Comparison of ENCODE assay signal across 1 cellular context in the genomic region with DNA sequence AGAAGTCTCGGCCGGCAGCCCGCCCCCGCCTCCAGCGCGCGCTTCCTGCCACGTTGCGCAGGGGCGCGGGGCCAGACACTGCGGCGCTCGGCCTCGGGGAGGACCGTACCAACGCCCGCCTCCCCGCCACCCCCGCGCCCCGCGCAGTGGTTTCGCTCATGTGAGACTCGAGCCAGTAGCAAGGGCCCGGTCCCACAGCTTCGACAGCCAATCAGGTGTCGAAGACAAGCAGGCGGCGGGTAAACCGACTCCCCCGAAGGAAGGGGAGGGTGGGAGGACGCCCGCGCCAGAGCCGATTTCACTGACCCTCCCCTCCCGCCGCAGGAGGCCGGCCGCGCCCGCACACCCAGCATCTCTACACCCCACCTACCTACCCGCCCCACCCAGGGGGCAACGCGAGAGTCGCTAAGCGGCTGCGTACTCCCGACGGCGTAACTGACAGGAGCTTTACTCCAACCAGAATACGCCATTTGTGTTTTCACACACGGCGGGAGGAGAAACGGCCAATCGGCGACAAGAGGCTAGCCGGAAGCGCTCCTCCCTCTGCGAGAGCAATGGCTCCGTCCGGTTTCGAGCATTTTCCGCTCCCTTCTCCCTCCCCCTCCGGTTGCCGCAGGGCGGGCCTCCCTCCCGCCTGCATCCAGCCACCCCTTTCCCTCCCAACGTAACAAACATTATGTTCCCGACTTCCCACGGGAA.
TF ChIP-seq lines count a peak whose summit lies in the region.

No MANE protein-coding gene starts in this region.

TF ChIP-seq in GM12878, 131 proteins besides CTCF, POLR2A, EP300 and RAD21 (continued from another document and continues in another):
- no peak for TF ChIP-seq SMAD5 (IDR thresholded peaks at IDR 0.05; ENCODE audit: low read depth)
- peak; percentile 85 for TF ChIP-seq GABPA (IDR thresholded peaks at IDR 0.05; ENCODE audit: low read depth)
- peak; percentile 90 for TF ChIP-seq ZBTB40 (IDR thresholded peaks at IDR 0.05; ENCODE audit: borderline replicate concordance)
- no peak for TF ChIP-seq HDAC2 (IDR thresholded peaks at IDR 0.05)
- no peak for TF ChIP-seq NFXL1 (IDR thresholded peaks at IDR 0.05; ENCODE audit: borderline replicate concordance)
- no peak for TF ChIP-seq PAX8 (IDR thresholded peaks at IDR 0.05)
- TF ChIP-seq SUPT20H (IDR thresholded peaks at IDR 0.05; ENCODE audit: borderline replicate concordance, control insufficient read depth, low read depth, low read length), result no peak
- TF ChIP-seq CHD4 (IDR thresholded peaks at IDR 0.05), result no peak
- TF ChIP-seq JUNB (IDR thresholded peaks at IDR 0.05), result no peak
- TF ChIP-seq, protein P1, sequence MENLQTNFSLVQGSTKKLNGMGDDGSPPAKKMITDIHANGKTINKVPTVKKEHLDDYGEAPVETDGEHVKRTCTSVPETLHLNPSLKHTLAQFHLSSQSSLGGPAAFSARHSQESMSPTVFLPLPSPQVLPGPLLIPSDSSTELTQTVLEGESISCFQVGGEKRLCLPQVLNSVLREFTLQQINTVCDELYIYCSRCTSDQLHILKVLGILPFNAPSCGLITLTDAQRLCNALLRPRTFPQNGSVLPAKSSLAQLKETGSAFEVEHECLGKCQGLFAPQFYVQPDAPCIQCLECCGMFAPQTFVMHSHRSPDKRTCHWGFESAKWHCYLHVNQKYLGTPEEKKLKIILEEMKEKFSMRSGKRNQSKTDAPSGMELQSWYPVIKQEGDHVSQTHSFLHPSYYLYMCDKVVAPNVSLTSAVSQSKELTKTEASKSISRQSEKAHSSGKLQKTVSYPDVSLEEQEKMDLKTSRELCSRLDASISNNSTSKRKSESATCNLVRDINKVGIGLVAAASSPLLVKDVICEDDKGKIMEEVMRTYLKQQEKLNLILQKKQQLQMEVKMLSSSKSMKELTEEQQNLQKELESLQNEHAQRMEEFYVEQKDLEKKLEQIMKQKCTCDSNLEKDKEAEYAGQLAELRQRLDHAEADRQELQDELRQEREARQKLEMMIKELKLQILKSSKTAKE (IDR thresholded peaks at IDR 0.05; ENCODE audit: low read depth, poor library complexity, severe bottlenecking), result peak; percentile 29
- peak; percentile 86 to 90 for TF ChIP-seq IKZF2 (IDR thresholded peaks at IDR 0.05)
- peak; percentile 17; the same call in 1 of the 2 replicates for TF ChIP-seq NKRF (conservative IDR thresholded peaks at IDR 0.05)
- TF ChIP-seq EGR1 (IDR thresholded peaks at IDR 0.05; ENCODE audit: borderline replicate concordance in 1 of 2, low read depth in 2 of 2, low read length in 2 of 2), result peak in 1 of 2 experiments; percentile 97; a peak in 2 of 3 replicates
- TF ChIP-seq, protein P2, sequence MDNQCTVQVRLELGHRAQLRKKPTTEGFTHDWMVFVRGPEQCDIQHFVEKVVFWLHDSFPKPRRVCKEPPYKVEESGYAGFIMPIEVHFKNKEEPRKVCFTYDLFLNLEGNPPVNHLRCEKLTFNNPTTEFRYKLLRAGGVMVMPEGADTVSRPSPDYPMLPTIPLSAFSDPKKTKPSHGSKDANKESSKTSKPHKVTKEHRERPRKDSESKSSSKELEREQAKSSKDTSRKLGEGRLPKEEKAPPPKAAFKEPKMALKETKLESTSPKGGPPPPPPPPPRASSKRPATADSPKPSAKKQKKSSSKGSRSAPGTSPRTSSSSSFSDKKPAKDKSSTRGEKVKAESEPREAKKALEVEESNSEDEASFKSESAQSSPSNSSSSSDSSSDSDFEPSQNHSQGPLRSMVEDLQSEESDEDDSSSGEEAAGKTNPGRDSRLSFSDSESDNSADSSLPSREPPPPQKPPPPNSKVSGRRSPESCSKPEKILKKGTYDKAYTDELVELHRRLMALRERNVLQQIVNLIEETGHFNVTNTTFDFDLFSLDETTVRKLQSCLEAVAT (IDR thresholded peaks at IDR 0.05), result peak; percentile 92
- TF ChIP-seq HCFC1 (IDR thresholded peaks at IDR 0.05; ENCODE audit: low read length), result peak; percentile 33; the same call in 1 of the 2 replicates
- TF ChIP-seq REST (IDR thresholded peaks at IDR 0.05; ENCODE audit: low read depth, low read length), result no peak
- TF ChIP-seq, protein P3, sequence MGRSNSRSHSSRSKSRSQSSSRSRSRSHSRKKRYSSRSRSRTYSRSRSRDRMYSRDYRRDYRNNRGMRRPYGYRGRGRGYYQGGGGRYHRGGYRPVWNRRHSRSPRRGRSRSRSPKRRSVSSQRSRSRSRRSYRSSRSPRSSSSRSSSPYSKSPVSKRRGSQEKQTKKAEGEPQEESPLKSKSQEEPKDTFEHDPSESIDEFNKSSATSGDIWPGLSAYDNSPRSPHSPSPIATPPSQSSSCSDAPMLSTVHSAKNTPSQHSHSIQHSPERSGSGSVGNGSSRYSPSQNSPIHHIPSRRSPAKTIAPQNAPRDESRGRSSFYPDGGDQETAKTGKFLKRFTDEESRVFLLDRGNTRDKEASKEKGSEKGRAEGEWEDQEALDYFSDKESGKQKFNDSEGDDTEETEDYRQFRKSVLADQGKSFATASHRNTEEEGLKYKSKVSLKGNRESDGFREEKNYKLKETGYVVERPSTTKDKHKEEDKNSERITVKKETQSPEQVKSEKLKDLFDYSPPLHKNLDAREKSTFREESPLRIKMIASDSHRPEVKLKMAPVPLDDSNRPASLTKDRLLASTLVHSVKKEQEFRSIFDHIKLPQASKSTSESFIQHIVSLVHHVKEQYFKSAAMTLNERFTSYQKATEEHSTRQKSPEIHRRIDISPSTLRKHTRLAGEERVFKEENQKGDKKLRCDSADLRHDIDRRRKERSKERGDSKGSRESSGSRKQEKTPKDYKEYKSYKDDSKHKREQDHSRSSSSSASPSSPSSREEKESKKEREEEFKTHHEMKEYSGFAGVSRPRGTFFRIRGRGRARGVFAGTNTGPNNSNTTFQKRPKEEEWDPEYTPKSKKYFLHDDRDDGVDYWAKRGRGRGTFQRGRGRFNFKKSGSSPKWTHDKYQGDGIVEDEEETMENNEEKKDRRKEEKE (IDR thresholded peaks at IDR 0.05), result peak; percentile 88
- peak; percentile 76; the same call in 1 of the 2 replicates for TF ChIP-seq DPF2 (IDR thresholded peaks at IDR 0.05)
- no peak for TF ChIP-seq ZNF217 (IDR thresholded peaks at IDR 0.05)
- TF ChIP-seq NR2C2 (IDR thresholded peaks at IDR 0.05; ENCODE audit: borderline replicate concordance, control insufficient read depth, insufficient read length, low read depth), result no peak
- TF ChIP-seq HDAC6 (IDR thresholded peaks at IDR 0.05; ENCODE audit: unreplicated experiment), result no peak
- TF ChIP-seq ZBTB4 (CRISPR knock-in tag; IDR thresholded peaks at IDR 0.05), result peak; percentile 79
- TF ChIP-seq NBN (IDR thresholded peaks at IDR 0.05), result peak; percentile 94
- TF ChIP-seq NR2F1 (conservative IDR thresholded peaks at IDR 0.05), result peak; percentile 59; the same call in 1 of the 2 replicates
- peak; percentile 71 for TF ChIP-seq IRF4 (IDR thresholded peaks at IDR 0.05; ENCODE audit: low read depth, low read length)
- TF ChIP-seq SIN3A (IDR thresholded peaks at IDR 0.05; ENCODE audit: low read depth, low read length), result no peak
- TF ChIP-seq MEF2B (IDR thresholded peaks at IDR 0.05; ENCODE audit: partially characterized antibody, poor library complexity, severe bottlenecking), result no peak
- TF ChIP-seq SP1 (IDR thresholded peaks at IDR 0.05; ENCODE audit: low read depth, low read length), result peak; percentile 97
- peak; percentile 93 for TF ChIP-seq YY1 (IDR thresholded peaks at IDR 0.05; ENCODE audit: low read depth, low read length)
- TF ChIP-seq, protein P4, sequence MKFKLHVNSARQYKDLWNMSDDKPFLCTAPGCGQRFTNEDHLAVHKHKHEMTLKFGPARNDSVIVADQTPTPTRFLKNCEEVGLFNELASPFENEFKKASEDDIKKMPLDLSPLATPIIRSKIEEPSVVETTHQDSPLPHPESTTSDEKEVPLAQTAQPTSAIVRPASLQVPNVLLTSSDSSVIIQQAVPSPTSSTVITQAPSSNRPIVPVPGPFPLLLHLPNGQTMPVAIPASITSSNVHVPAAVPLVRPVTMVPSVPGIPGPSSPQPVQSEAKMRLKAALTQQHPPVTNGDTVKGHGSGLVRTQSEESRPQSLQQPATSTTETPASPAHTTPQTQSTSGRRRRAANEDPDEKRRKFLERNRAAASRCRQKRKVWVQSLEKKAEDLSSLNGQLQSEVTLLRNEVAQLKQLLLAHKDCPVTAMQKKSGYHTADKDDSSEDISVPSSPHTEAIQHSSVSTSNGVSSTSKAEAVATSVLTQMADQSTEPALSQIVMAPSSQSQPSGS (IDR thresholded peaks at IDR 0.05; ENCODE audit: low read length), result no peak; the same call in 1 of the 2 replicates
- TF ChIP-seq ETV6 (conservative IDR thresholded peaks at IDR 0.05 in 1 of 2, IDR thresholded peaks at IDR 0.05 in 1 of 2; ENCODE audit: borderline replicate concordance in 1 of 2, low read depth in 1 of 2), result no peak
- peak; percentile 98 for TF ChIP-seq KLF5 (IDR thresholded peaks at IDR 0.05; ENCODE audit: partially characterized antibody)
- no peak for TF ChIP-seq SMARCA5 (IDR thresholded peaks at IDR 0.05)
